Comparison of ENCODE assay signal across 12 cellular contexts in the genomic region with DNA sequence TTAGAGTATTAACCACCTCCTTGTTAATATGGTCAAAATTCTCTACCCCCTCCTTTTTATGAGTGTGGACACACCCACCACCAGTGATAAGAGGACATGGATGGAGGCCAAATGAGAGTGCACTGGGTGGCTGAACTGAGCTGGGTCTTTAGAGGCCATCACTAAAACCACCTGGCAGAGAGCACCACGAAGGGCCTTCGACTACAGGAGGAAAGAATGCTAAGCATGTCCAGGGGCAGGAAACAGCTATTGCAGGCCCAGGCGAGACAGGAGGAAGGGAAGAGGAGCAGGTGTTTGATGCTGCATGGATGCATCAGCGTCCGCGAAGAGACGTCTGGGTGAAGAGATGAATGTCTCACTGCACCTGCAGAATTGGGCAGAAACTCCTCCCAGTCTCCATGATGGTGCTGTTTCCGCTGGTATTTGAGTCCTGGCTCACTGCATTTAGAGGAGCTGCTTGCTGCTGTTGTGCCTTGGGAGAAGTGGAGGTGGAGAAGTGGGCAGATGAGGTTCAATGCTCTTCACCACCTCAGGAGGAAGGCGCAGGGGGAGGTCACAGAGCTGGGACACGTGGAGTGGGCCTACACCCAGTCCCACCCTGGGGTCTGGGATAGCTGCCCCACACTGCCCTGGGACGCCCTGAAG. TPM values are rescaled to one million over a fixed set of nuclear protein-coding genes. Genes with fewer than 3 reads are reported as not detected.
DNase-seq lines count a peak whose midpoint lies in the region; ATAC-seq and TF ChIP-seq lines count a peak whose summit lies in the region.
"Had no signal": no experiment of that assay in that cellular context is flagged by ENCODE, and none has a peak within 500 bp of the region (broad histone marks: within the 10 kb centered on the region; RNA-seq: fewer than 3 reads in every experiment).

No MANE protein-coding gene starts in this region.

- ATAC-seq in upper lobe of right lung (peak; percentile 15), right lobe of liver (no peak)
- ATAC-seq: activated CD4-positive, CD25-positive, alpha-beta regulatory T cell treated with anti-CD3 and anti-CD28 coated beads, Interleukin-2, amount 50 U/mL, for 24 hours had no signal

- H3K79me2 ChIP-seq in OCI-LY1 (ENCODE audit: insufficient read depth, low read length): no peaks in the 10 kb centered on the region

- TF ChIP-seq POLR2A in right lobe of liver (IDR thresholded peaks at IDR 0.05): no peak

- no peak overlapping the region for H3K4me2 ChIP-seq in OCI-LY1 (ENCODE audit: low read length)

- no peak for TF ChIP-seq CTCF in cardiac muscle cell (IDR thresholded peaks at IDR 0.05; ENCODE audit: low read depth, low read length)
- no peak for TF ChIP-seq CTCF in OCI-LY1 (IDR thresholded peaks at IDR 0.05; ENCODE audit: low read length)
- no peak for TF ChIP-seq CTCF in fibroblast of the aortic adventitia (IDR thresholded peaks at IDR 0.05; ENCODE audit: insufficient read depth, low read length)
- no peak for TF ChIP-seq CTCF in upper lobe of right lung (IDR thresholded peaks at IDR 0.05)
- no peak for TF ChIP-seq CTCF in right lobe of liver (IDR thresholded peaks at IDR 0.05)

- no peaks in the 10 kb centered on the region for H3K9me2 ChIP-seq in OCI-LY1 (ENCODE audit: low read depth, low read length)

- H3F3A ChIP-seq in OCI-LY1 (ENCODE audit: insufficient read depth, low read length): no peaks in the 10 kb centered on the region

- DNase-seq in cardiac muscle cell (ENCODE audit: low read depth in 1 of 2, low spot score in 1 of 2): no peak
- DNase-seq in cardiac septum (ENCODE audit: low spot score): no peak
- peak; percentile 22 for DNase-seq in fibroblast of the aortic adventitia (ENCODE audit: low read depth)
- DNase-seq in upper lobe of right lung: peak; percentile 30
- no peak for DNase-seq in stimulated activated CD4-positive, alpha-beta T cell treated with anti-CD3 and anti-CD28 coated beads, Interleukin-4, amount 100 ng/mL, for 1 hour
- no peak for DNase-seq in germinal center (ENCODE audit: low spot score)
- DNase-seq in right lobe of liver: no peak
- DNase-seq: upper lobe of left lung had no signal

- intact Hi-C loops in cardiac septum (cut with DNase I) (no loop called here), upper lobe of right lung (cut with DNase I) (no loop called here), right lobe of liver (cut with DNase I) (no loop called here)

- H3K4me3 ChIP-seq in cardiac muscle cell (no peak overlapping the region), OCI-LY1 (ENCODE audit: low read depth, low read length, poor library complexity, severe bottlenecking) (no peak overlapping the region), fibroblast of the aortic adventitia (ENCODE audit: low read depth, low read length) (no peak overlapping the region), upper lobe of right lung (no peak overlapping the region), right lobe of liver (no peak overlapping the region)
- H3K4me3 ChIP-seq: esophagus muscularis mucosa, upper lobe of left lung had no signal

- H3K9ac ChIP-seq in OCI-LY1 (ENCODE audit: low read length): no peak overlapping the region

- WGBS in right lobe of liver (ENCODE audit: insufficient coverage, low coverage, low lambda C conversion rate, missing lambda C conversion rate): 70% methylated on average over 2 of the region's 11 CpGs

- H3K9me3 ChIP-seq in cardiac muscle cell (ENCODE audit: low read depth): no peaks in the 10 kb centered on the region
- H3K9me3 ChIP-seq in OCI-LY1 (ENCODE audit: low read length): no peaks in the 10 kb centered on the region
- no peaks in the 10 kb centered on the region for H3K9me3 ChIP-seq in upper lobe of right lung
- H3K9me3 ChIP-seq in right lobe of liver: no peaks in the 10 kb centered on the region
- H3K9me3 ChIP-seq: esophagus muscularis mucosa, upper lobe of left lung had no signal

- H3K4me1 ChIP-seq in cardiac muscle cell (ENCODE audit: low read depth) (peaks cover 55% of the 10 kb centered on the region), OCI-LY1 (ENCODE audit: insufficient read depth, low read length, severe bottlenecking) (peaks cover 37% of the 10 kb centered on the region), upper lobe of right lung (peaks cover 16% of the 10 kb centered on the region), right lobe of liver (no peaks in the 10 kb centered on the region)

- H3K27me3 ChIP-seq in cardiac muscle cell: no peaks in the 10 kb centered on the region
- no peaks in the 10 kb centered on the region for H3K27me3 ChIP-seq in OCI-LY1 (ENCODE audit: insufficient read depth, low read length)
- no peaks in the 10 kb centered on the region for H3K27me3 ChIP-seq in upper lobe of right lung
- no peaks in the 10 kb centered on the region for H3K27me3 ChIP-seq in right lobe of liver
- H3K27me3 ChIP-seq: esophagus muscularis mucosa, upper lobe of left lung had no signal

- H2AFZ ChIP-seq in OCI-LY1 (ENCODE audit: low read length): no peak overlapping the region

- H3K27ac ChIP-seq in cardiac muscle cell (peak overlapping the region; percentile 4), OCI-LY1 (ENCODE audit: low read depth, low read length, poor library complexity, severe bottlenecking) (peak overlapping the region; percentile 44), upper lobe of right lung (no peak overlapping the region), right lobe of liver (no peak overlapping the region)
- H3K27ac ChIP-seq: esophagus muscularis mucosa, upper lobe of left lung had no signal

- H3K36me3 ChIP-seq in cardiac muscle cell (no peaks in the 10 kb centered on the region), OCI-LY1 (ENCODE audit: insufficient read depth, low read length) (no peaks in the 10 kb centered on the region; the same call in 1 of the 2 replicates), upper lobe of right lung (no peaks in the 10 kb centered on the region), right lobe of liver (no peaks in the 10 kb centered on the region)
- H3K36me3 ChIP-seq: upper lobe of left lung had no signal

- H4K20me1 ChIP-seq in OCI-LY1 (ENCODE audit: insufficient read depth, low read length): no peaks in the 10 kb centered on the region

RNA-seq across cellular contexts. Expression of gene SPHK1, which starts 33.2 kb away (rescaled TPM):
- total RNA-seq in cardiac muscle cell (19.4 and 24.3 TPM in 2 replicates), cardiac septum (11.0 TPM), fibroblast of the aortic adventitia (ENCODE audit: low replicate concordance) (31.7 and 84.0 TPM in 2 replicates), upper lobe of right lung (8.5 TPM), right lobe of liver (1 to 10 TPM in 4 of 6 experiments, under 1 TPM in 2; 0.35 to 2.6 (median 1.5) TPM)
- 14.3 and 18.7 TPM in 2 replicates for polyA plus RNA-seq in cardiac muscle cell

RNA-seq across cellular contexts. Expression of gene UBE2O, which starts 35.3 kb away (rescaled TPM):
- total RNA-seq in cardiac muscle cell: 44.9 and 62.6 TPM in 2 replicates
- polyA plus RNA-seq in cardiac muscle cell: 28.5 and 31.9 TPM in 2 replicates
- total RNA-seq in cardiac septum: 31.1 TPM
- 13.2 and 16.3 TPM in 2 replicates for total RNA-seq in fibroblast of the aortic adventitia (ENCODE audit: low replicate concordance)
- total RNA-seq in upper lobe of right lung: 19.3 TPM
- 10 to 100 TPM in 5 of 6 experiments, 1 to 10 TPM in 1; 10.0 to 12.9 (median 12.0) TPM for total RNA-seq in right lobe of liver

RNA-seq across cellular contexts. Expression of gene AANAT, which starts 49.8 kb away (rescaled TPM):
- total RNA-seq in cardiac muscle cell (0.28 and 0.33 TPM in 2 replicates), cardiac septum (not detected), fibroblast of the aortic adventitia (ENCODE audit: low replicate concordance) (not detected in 2 replicates), upper lobe of right lung (not detected), right lobe of liver (not detected)
- 2.1 TPM in 1 of 2 replicates, not detected in the other for polyA plus RNA-seq in cardiac muscle cell
- total RNA-seq: esophagus muscularis mucosa, RPMI7951, upper lobe of left lung had no signal

Comparison
In these comparisons a context has a peak if more than half of its experiments do, and no peak if none do; other contexts are left out.
1. DNase-seq: peak in fibroblast of the aortic adventitia (single experiment) and upper lobe of right lung (single experiment); none in cardiac muscle cell (0 of 2), cardiac septum (single experiment), stimulated activated CD4-positive, alpha-beta T cell treated with anti-CD3 and anti-CD28 coated beads, Interleukin-4, amount 100 ng/mL, for 1 hour (single experiment), germinal center (single experiment) and right lobe of liver (0 of 3).
2. H3K27ac ChIP-seq: peak in cardiac muscle cell (single experiment) and OCI-LY1 (single experiment); none in upper lobe of right lung (single experiment) and right lobe of liver (0 of 3).